1 cellular context compared by ENCODE assay signal in the genomic region with DNA sequence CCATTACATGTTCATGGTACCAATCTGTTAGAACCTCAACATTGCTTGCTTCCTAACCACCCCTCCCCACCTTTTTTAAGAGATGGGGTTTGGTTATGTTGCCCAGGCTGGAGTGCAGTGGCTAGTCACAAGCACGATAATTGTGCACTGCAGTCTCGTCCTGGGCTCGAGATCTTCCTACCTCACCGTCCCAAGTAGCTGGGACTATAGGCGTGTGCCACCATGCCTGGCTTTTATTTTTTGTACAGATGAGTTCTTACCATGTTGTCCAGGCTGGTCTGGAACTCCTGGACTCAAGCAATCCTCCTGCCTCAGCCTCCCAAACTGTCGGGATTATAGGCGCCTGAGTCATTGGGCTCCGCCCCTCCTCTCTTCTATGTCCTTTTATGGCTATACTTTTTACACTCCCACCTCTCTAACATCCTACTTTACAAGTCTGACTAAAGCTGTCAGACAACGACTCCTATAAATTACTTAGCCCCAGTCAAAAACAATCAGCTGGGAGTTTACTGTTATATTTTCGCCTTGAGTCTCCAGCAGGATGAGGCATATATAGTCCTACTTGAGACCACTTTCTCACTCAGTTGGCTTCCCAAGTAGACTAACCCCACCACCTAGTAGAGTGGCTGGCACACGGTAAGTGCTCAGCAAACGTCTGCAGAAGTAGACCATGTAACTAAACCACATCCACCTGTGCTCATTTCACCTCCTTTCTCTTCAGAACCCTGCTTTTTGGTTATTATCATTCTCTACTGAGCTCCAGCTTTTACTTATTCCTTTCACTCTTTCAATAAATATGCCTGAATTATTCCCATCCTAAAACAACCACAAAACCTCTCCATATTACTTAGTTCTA.
TF ChIP-seq lines count a peak whose summit lies in the region.

No MANE protein-coding gene starts in this region.

TF ChIP-seq in K562, 482 proteins besides CTCF, POLR2A, EP300 and RAD21 (continued from another document and continues in another):
- TF ChIP-seq, protein P1, sequence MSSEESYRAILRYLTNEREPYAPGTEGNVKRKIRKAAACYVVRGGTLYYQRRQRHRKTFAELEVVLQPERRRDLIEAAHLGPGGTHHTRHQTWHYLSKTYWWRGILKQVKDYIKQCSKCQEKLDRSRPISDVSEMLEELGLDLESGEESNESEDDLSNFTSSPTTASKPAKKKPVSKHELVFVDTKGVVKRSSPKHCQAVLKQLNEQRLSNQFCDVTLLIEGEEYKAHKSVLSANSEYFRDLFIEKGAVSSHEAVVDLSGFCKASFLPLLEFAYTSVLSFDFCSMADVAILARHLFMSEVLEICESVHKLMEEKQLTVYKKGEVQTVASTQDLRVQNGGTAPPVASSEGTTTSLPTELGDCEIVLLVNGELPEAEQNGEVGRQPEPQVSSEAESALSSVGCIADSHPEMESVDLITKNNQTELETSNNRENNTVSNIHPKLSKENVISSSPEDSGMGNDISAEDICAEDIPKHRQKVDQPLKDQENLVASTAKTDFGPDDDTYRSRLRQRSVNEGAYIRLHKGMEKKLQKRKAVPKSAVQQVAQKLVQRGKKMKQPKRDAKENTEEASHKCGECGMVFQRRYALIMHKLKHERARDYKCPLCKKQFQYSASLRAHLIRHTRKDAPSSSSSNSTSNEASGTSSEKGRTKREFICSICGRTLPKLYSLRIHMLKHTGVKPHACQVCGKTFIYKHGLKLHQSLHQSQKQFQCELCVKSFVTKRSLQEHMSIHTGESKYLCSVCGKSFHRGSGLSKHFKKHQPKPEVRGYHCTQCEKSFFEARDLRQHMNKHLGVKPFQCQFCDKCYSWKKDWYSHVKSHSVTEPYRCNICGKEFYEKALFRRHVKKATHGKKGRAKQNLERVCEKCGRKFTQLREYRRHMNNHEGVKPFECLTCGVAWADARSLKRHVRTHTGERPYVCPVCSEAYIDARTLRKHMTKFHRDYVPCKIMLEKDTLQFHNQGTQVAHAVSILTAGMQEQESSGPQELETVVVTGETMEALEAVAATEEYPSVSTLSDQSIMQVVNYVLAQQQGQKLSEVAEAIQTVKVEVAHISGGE (CRISPR knock-in tag; IDR thresholded peaks at IDR 0.05): peak in 1 of 3 experiments; percentile 54; a peak in 1 of 6 replicates
- no peak for TF ChIP-seq MYC (IDR thresholded peaks at IDR 0.05; ENCODE audit: low read depth, low read length)
- TF ChIP-seq MYC (CRISPR knock-in tag; IDR thresholded peaks at IDR 0.05; ENCODE audit: borderline replicate concordance, low read depth): peak; percentile 36; the same call in 1 of the 2 replicates
- TF ChIP-seq ATF7 (IDR thresholded peaks at IDR 0.05): peak; percentile 35; the same call in 1 of the 2 replicates
- TF ChIP-seq TCF7L2 (IDR thresholded peaks at IDR 0.05; ENCODE audit: low read depth, low read length): no peak
- no peak for TF ChIP-seq IFI16 (CRISPR knock-in tag; IDR thresholded peaks at IDR 0.05)
- peak; percentile 26; the same call in 1 of the 2 replicates for TF ChIP-seq SMAD3 (CRISPR knock-in tag; conservative IDR thresholded peaks at IDR 0.05)
- peak in 1 of 2 experiments; percentile 60; a peak in 1 of 4 replicates for TF ChIP-seq MAZ (CRISPR knock-in tag; conservative IDR thresholded peaks at IDR 0.05 in 1 of 2, IDR thresholded peaks at IDR 0.05 in 1 of 2)
- TF ChIP-seq ETV1 (tag; conservative IDR thresholded peaks at IDR 0.05; ENCODE audit: low read depth): no peak; the same call in 1 of the 2 replicates
- no peak for TF ChIP-seq ZNF707 (CRISPR knock-in tag; conservative IDR thresholded peaks at IDR 0.05)
- TF ChIP-seq, protein P2, sequence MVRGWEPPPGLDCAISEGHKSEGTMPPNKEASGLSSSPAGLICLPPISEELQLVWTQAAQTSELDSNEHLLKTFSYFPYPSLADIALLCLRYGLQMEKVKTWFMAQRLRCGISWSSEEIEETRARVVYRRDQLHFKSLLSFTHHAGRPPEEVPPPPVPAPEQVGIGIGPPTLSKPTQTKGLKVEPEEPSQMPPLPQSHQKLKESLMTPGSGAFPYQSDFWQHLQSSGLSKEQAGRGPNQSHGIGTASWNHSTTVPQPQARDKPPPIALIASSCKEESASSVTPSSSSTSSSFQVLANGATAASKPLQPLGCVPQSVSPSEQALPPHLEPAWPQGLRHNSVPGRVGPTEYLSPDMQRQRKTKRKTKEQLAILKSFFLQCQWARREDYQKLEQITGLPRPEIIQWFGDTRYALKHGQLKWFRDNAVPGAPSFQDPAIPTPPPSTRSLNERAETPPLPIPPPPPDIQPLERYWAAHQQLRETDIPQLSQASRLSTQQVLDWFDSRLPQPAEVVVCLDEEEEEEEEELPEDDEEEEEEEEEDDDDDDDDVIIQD (CRISPR knock-in tag; IDR thresholded peaks at IDR 0.05): no peak
- peak; percentile 83 for TF ChIP-seq ZBTB17 (CRISPR knock-in tag; IDR thresholded peaks at IDR 0.05)
- TF ChIP-seq NFXL1 (CRISPR knock-in tag; IDR thresholded peaks at IDR 0.05): 0 out of 2 replicates have a peak, but pooled peaks have one; percentile 39
- TF ChIP-seq WHSC1 (IDR thresholded peaks at IDR 0.05; ENCODE audit: low read length): no peak
- 0 out of 2 replicates have a peak, but pooled peaks have one; percentile 39 for TF ChIP-seq ETV5 (CRISPR knock-in tag; IDR thresholded peaks at IDR 0.05; ENCODE audit: low read depth)
- TF ChIP-seq, protein P3, sequence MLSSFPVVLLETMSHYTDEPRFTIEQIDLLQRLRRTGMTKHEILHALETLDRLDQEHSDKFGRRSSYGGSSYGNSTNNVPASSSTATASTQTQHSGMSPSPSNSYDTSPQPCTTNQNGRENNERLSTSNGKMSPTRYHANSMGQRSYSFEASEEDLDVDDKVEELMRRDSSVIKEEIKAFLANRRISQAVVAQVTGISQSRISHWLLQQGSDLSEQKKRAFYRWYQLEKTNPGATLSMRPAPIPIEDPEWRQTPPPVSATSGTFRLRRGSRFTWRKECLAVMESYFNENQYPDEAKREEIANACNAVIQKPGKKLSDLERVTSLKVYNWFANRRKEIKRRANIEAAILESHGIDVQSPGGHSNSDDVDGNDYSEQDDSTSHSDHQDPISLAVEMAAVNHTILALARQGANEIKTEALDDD (IDR thresholded peaks at IDR 0.05): peak; percentile 94
- TF ChIP-seq ADNP (tag; IDR thresholded peaks at IDR 0.05): peak; percentile 96
- no peak for TF ChIP-seq ZBTB1 (CRISPR knock-in tag; IDR thresholded peaks at IDR 0.05; ENCODE audit: borderline replicate concordance, low read depth)
- no peak for TF ChIP-seq ZHX1 (conservative IDR thresholded peaks at IDR 0.05; ENCODE audit: low read length)
- TF ChIP-seq CTBP1 (IDR thresholded peaks at IDR 0.05; ENCODE audit: borderline replicate concordance): no peak
- TF ChIP-seq, protein P4, sequence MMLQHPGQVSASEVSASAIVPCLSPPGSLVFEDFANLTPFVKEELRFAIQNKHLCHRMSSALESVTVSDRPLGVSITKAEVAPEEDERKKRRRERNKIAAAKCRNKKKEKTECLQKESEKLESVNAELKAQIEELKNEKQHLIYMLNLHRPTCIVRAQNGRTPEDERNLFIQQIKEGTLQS (IDR thresholded peaks at IDR 0.05): peak; percentile 48; the same call in 1 of the 2 replicates
- TF ChIP-seq, protein P4 (CRISPR knock-in tag; conservative IDR thresholded peaks at IDR 0.05): no peak; the same call in 1 of the 2 replicates
- TF ChIP-seq PTTG1 (tag; IDR thresholded peaks at IDR 0.05; ENCODE audit: low read depth): peak; percentile 50; the same call in 1 of the 2 replicates
- TF ChIP-seq CSDE1 (IDR thresholded peaks at IDR 0.05): no peak
- TF ChIP-seq, protein P5, sequence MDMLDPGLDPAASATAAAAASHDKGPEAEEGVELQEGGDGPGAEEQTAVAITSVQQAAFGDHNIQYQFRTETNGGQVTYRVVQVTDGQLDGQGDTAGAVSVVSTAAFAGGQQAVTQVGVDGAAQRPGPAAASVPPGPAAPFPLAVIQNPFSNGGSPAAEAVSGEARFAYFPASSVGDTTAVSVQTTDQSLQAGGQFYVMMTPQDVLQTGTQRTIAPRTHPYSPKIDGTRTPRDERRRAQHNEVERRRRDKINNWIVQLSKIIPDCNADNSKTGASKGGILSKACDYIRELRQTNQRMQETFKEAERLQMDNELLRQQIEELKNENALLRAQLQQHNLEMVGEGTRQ (CRISPR knock-in tag; IDR thresholded peaks at IDR 0.05): no peak
- TF ChIP-seq CBFB (CRISPR knock-in tag; IDR thresholded peaks at IDR 0.05): no peak
- TF ChIP-seq C11orf30 (IDR thresholded peaks at IDR 0.05; ENCODE audit: low read depth): 0 out of 2 replicates have a peak, but pooled peaks have one; percentile 51
- TF ChIP-seq MEF2D (tag; conservative IDR thresholded peaks at IDR 0.05; ENCODE audit: low read depth): peak; percentile 77
- TF ChIP-seq, protein P6, sequence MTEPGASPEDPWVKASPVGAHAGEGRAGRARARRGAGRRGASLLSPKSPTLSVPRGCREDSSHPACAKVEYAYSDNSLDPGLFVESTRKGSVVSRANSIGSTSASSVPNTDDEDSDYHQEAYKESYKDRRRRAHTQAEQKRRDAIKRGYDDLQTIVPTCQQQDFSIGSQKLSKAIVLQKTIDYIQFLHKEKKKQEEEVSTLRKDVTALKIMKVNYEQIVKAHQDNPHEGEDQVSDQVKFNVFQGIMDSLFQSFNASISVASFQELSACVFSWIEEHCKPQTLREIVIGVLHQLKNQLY (CRISPR knock-in tag; conservative IDR thresholded peaks at IDR 0.05): no peak
- TF ChIP-seq L3MBTL2 (IDR thresholded peaks at IDR 0.05): peak; percentile 34; the same call in 1 of the 2 replicates
- TF ChIP-seq ZNF592 (IDR thresholded peaks at IDR 0.05): peak; percentile 92
- TF ChIP-seq, protein P7, sequence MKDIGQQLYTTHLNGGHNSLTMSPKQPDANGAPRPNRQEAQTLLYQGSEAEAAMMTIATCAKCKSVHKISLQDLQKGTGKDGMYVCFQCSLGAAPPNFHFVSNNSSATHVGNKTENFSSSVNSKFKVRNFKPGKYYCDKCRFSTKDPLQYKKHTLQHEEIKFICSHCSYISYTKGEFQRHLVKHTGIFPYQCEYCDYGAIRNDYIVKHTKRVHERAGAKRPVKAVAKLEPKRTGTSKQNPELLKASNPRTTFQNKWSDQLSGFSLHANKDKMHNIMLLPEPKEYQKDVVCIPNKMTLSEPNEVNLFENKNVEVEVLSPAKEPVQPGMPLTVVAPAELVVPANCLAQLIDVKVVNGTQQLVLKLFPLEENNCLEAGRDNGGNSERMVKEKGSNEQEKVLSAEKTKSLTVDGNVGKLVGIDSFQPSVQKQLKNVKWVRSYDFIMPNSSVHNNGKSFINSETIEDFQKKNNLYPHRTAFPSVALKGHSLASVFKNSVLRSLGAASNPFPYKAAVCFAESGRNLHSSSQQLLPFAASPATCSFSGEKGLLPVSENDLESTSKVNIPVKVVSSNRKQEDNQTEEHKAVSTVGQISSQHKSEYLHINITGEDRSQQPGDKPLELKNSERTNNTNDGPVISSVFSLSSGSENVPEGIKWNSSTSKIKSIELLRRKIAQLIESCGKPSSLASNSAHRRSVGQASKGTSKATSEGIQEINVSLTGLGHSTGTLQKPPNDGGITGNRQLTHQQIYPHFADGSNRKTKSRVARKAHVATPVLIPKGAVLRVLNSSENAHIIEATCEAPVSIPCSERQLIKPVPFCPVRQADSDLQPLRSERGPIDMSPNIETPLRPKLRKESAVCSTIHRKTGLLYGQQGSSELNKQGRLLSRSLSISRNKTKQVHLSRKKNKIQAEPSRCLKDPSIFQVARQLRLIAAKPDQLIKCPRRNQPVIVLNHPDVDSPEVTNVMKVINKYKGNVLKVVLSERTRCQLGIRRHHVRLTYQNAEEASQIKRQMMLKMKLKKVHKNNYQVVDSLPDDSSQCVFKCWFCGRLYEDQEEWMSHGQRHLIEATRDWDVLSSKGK (CRISPR knock-in tag; IDR thresholded peaks at IDR 0.05): no peak
- no peak for TF ChIP-seq TAL1 (IDR thresholded peaks at IDR 0.05)
- no peak for TF ChIP-seq KAT2B (IDR thresholded peaks at IDR 0.05; ENCODE audit: low read depth, low read length)
- no peak for TF ChIP-seq ZNF143 (CRISPR knock-in tag; IDR thresholded peaks at IDR 0.05)
- no peak for TF ChIP-seq SAFB2 (IDR thresholded peaks at IDR 0.05; ENCODE audit: borderline replicate concordance, low read depth, low read length, severe bottlenecking)
- 0 out of 2 replicates have a peak, but pooled peaks have one; percentile 23 for TF ChIP-seq SP1 (CRISPR knock-in tag; IDR thresholded peaks at IDR 0.05)
